In genomic region chr19:47494729-47495128, GRCh38 we compare ENCODE assay signal across 18 cellular contexts. TPM values are rescaled to one million over a fixed set of nuclear protein-coding genes. Genes with fewer than 3 reads are reported as not detected.
A peak's percentile ranks its signal among the peaks of the same experiment; 100 is the strongest.
DNase-seq lines count a peak whose midpoint lies in the region; ATAC-seq and TF ChIP-seq lines count a peak whose summit lies in the region.
"Had no signal": no experiment of that assay in that cellular context is flagged by ENCODE, and none has a peak within 500 bp of the region (broad histone marks: within the 10 kb centered on the region; RNA-seq: fewer than 3 reads in every experiment).

No MANE protein-coding gene starts in this region.

- TF ChIP-seq CTCF in thyroid gland (IDR thresholded peaks at IDR 0.05): no peak
- no peak for TF ChIP-seq CTCF in osteocyte (IDR thresholded peaks at IDR 0.05)

- no peaks in the 10 kb centered on the region for H3K9me3 Mint-ChIP-seq in osteocyte (ENCODE audit: unreplicated experiment)
- no peaks in the 10 kb centered on the region for H3K9me3 Mint-ChIP-seq in activated naive CD4-positive, alpha-beta T cell treated with anti-CD3 and anti-CD28 coated beads, Interleukin-2, amount 50 U/mL, for 72 hours
- H3K9me3 Mint-ChIP-seq: activated T-cell treated with anti-CD3 and anti-CD28 coated beads, Interleukin-2, amount 50 U/mL, for 24 hours; neural crest cell had no signal

- in situ Hi-C loops in HAP-1 (cut with MboI; ENCODE audit: low sequenced_read_pairs): no loop called here

- intact Hi-C loops in thyroid gland (cut with DNase I): no loop called here

- DNase-seq in NCI-H82 (lab: John Stamatoyannopoulos, UW): peak; percentile 67
- no peak for DNase-seq in NCI-H82 treated with DMSO at 0.1 percent for 48 hours (lab: John Stamatoyannopoulos, UW; ENCODE audit: unreplicated experiment)
- DNase-seq in NCI-H446 (lab: John Stamatoyannopoulos, UW): peak; percentile 53 to 94
- peak; percentile 41 to 49 for DNase-seq in thyroid gland
- no peak for DNase-seq in HAP-1 (ENCODE audit: low spot score in 2 of 2)
- no peak for DNase-seq in osteocyte (ENCODE audit: extremely low spot score, unreplicated experiment)
- no peak for DNase-seq in activated naive CD4-positive, alpha-beta T cell treated with anti-CD3 and anti-CD28 coated beads, Interleukin-2, amount 50 U/mL, for 72 hours (ENCODE audit: low spot score in 2 of 2)
- DNase-seq: activated CD4-positive, alpha-beta T cell treated with anti-CD3 and anti-CD28 coated beads for 4 hours; activated T-cell treated with anti-CD3 and anti-CD28 coated beads, Interleukin-2, amount 50 U/mL, for 24 hours; central memory CD4-positive, alpha-beta T cell; gastrocnemius medialis; NCI-H2107; right lobe of liver; T-helper 17 cell; testis had no signal

- peaks cover 0 to 15% of the 10 kb centered on the region in 2 donors for H3K4me1 ChIP-seq in thyroid gland
- H3K4me1 ChIP-seq in HAP-1: no peaks in the 10 kb centered on the region
- H3K4me1 ChIP-seq: right lobe of liver, testis had no signal

- peak overlapping the region; percentile 77 for H3K27ac ChIP-seq in angular gyrus (ENCODE audit: low read depth, low read length)
- H3K27ac ChIP-seq in thyroid gland: no peak overlapping the region
- H3K27ac ChIP-seq: right lobe of liver, testis had no signal

- peaks cover 9% of the 10 kb centered on the region for H3K36me3 Mint-ChIP-seq in osteocyte (ENCODE audit: unreplicated experiment)
- no peaks in the 10 kb centered on the region for H3K36me3 Mint-ChIP-seq in activated naive CD4-positive, alpha-beta T cell treated with anti-CD3 and anti-CD28 coated beads, Interleukin-2, amount 50 U/mL, for 72 hours

- no peak overlapping the region for H3K27ac Mint-ChIP-seq in osteocyte (ENCODE audit: unreplicated experiment)
- H3K27ac Mint-ChIP-seq in activated naive CD4-positive, alpha-beta T cell treated with anti-CD3 and anti-CD28 coated beads, Interleukin-2, amount 50 U/mL, for 72 hours: no peak overlapping the region

- H3K36me3 ChIP-seq in thyroid gland: peaks cover 40 to 49% of the 10 kb centered on the region in 2 donors
- peaks cover 17% of the 10 kb centered on the region for H3K36me3 ChIP-seq in HAP-1 (replicated peaks)

- peaks cover 2% of the 10 kb centered on the region for H3K4me1 Mint-ChIP-seq in osteocyte (ENCODE audit: unreplicated experiment)
- H3K4me1 Mint-ChIP-seq: neural crest cell had no signal

- WGBS in thyroid gland, 2 donors: 67 to 70% methylated on average over 9 of the region's 9 CpGs

- no peak overlapping the region for H3K4me3 ChIP-seq in thyroid gland (replicated peaks in 1 of 3)
- H3K4me3 ChIP-seq in HAP-1: no peak overlapping the region
- H3K4me3 ChIP-seq: gastrocnemius medialis, right lobe of liver, testis had no signal

- no peak for TF ChIP-seq POLR2A in thyroid gland (IDR thresholded peaks at IDR 0.05)

- no peaks in the 10 kb centered on the region for H3K27me3 Mint-ChIP-seq in osteocyte (ENCODE audit: unreplicated experiment)
- H3K27me3 Mint-ChIP-seq: activated T-cell treated with anti-CD3 and anti-CD28 coated beads, Interleukin-2, amount 50 U/mL, for 24 hours; T-helper 17 cell had no signal

- no peaks in the 10 kb centered on the region for H3K9me3 ChIP-seq in thyroid gland
- no peaks in the 10 kb centered on the region for H3K9me3 ChIP-seq in HAP-1
- H3K9me3 ChIP-seq: gastrocnemius medialis, right lobe of liver, testis had no signal

- no peak for ATAC-seq in activated naive CD4-positive, alpha-beta T cell treated with anti-CD3 and anti-CD28 coated beads, Interleukin-2, amount 50 U/mL, for 72 hours
- ATAC-seq: gastrocnemius medialis, T-helper 17 cell had no signal

- H3K27me3 ChIP-seq in thyroid gland (no peaks in the 10 kb centered on the region), HAP-1 (ENCODE audit: low read depth) (no peaks in the 10 kb centered on the region)
- H3K27me3 ChIP-seq: gastrocnemius medialis, right lobe of liver, testis had no signal

- no peak overlapping the region for H3K4me3 Mint-ChIP-seq in osteocyte (ENCODE audit: unreplicated experiment)
- H3K4me3 Mint-ChIP-seq: activated T-cell treated with anti-CD3 and anti-CD28 coated beads, Interleukin-2, amount 50 U/mL, for 24 hours; neural crest cell; T-helper 17 cell had no signal

RNA-seq across cellular contexts. Expression of gene KPTN, which starts 10.7 kb away (rescaled TPM):
- total RNA-seq in thyroid gland (1 to 10 TPM; 7.0 to 8.9 (median 7.3) TPM), osteocyte (14.5 and 21.9 TPM in 2 replicates)
- total RNA-seq in activated naive CD4-positive, alpha-beta T cell treated with anti-CD3 and anti-CD28 coated beads, Interleukin-2, amount 50 U/mL, for 72 hours: 10 to 100 TPM; 15.3 to 24.8 TPM

RNA-seq across cellular contexts. Expression of gene NAPA, which starts 20.1 kb away (rescaled TPM):
- total RNA-seq in thyroid gland (100 to 1,000 TPM; 146 to 354 (median 213) TPM), osteocyte (104 TPM in 2 replicates)
- total RNA-seq in activated naive CD4-positive, alpha-beta T cell treated with anti-CD3 and anti-CD28 coated beads, Interleukin-2, amount 50 U/mL, for 72 hours: 10 to 100 TPM; 69.7 to 78.5 TPM

RNA-seq across cellular contexts. Expression of gene SLC8A2, which starts 23.0 kb away (rescaled TPM):
- total RNA-seq in thyroid gland: under 1 TPM in 2 of 4 donors, not detected in 2; 0.29 to 0.59 TPM
- 0.05 TPM in 1 of 2 replicates, not detected in the other for total RNA-seq in osteocyte
- under 1 TPM; 0.11 to 0.41 TPM for total RNA-seq in activated naive CD4-positive, alpha-beta T cell treated with anti-CD3 and anti-CD28 coated beads, Interleukin-2, amount 50 U/mL, for 72 hours
- total RNA-seq: gastrocnemius medialis, lung microvascular endothelial cell, T-helper 17 cell had no signal

Comparison
In these comparisons a context has a peak if more than half of its experiments do, and no peak if none do; other contexts are left out.
1. DNase-seq: peak in NCI-H82 (single experiment), NCI-H446 (2 of 2) and thyroid gland (2 of 2); none in NCI-H82 treated with DMSO at 0.1 percent for 48 hours (single experiment), HAP-1 (0 of 2), osteocyte (single experiment) and activated naive CD4-positive, alpha-beta T cell treated with anti-CD3 and anti-CD28 coated beads, Interleukin-2, amount 50 U/mL, for 72 hours (0 of 2).